In the genomic region with DNA sequence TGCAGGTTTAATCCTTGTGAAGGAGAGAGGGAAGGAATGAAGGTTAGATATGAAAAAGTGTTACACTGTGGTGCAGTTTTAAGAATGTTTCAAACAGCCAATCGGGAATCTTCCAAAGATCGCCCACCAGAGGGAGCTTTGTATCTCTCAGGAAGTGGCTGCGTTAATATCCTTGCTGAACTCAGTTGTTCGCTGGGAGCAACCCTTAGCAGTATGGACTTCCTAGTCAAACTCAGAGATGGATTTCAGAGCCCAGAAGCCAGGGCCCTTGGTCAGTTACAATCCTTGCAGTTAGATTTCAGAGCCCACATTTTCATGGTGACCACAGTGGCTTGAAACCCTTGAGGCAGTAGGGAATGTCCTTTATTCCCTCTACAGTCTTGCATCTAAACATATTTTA, we compare ENCODE assay signal across 8 cellular contexts.
DNase-seq lines count a peak whose midpoint lies in the region; ATAC-seq and TF ChIP-seq lines count a peak whose summit lies in the region.

No MANE protein-coding gene starts in this region.

- H3K9me3 ChIP-seq in AG04450 (ENCODE audit: control insufficient read depth, insufficient read depth, low read length): no peaks in the 10 kb centered on the region

- peak; percentile 60 for TF ChIP-seq CTCF in AG04450 (IDR thresholded peaks at IDR 0.05; ENCODE audit: low read depth, low read length)
- no peak for TF ChIP-seq CTCF in cardiac fibroblast (IDR thresholded peaks at IDR 0.05; ENCODE audit: low read depth, low read length)

- H3K27me3 ChIP-seq in AG04450 (ENCODE audit: control insufficient read depth, insufficient read depth, low read length): no peaks in the 10 kb centered on the region

- H3K4me3 ChIP-seq in AG04450 (ENCODE audit: low read depth, low read length) (no peak overlapping the region), cardiac fibroblast (replicated peaks in 1 of 2; ENCODE audit: low read depth in 2 of 2, low read length in 2 of 2) (no peak overlapping the region)

- H3K27ac ChIP-seq in AG04450 (ENCODE audit: low read depth, low read length): no peak overlapping the region

- peaks cover 6% of the 10 kb centered on the region in 2 donors for H3K9me3 Mint-ChIP-seq in activated naive CD4-positive, alpha-beta T cell treated with anti-CD3 and anti-CD28 coated beads, Interleukin-2, amount 50 U/mL, for 72 hours

- CTCF ChIA-PET in AG04450 (lab: Charles Lee): interaction anchor here (0.9 to 2.7 kb wide), 9 partner anchors 8 to 474 kb away, joined by 3 to 14 read pairs (median 4); no protein-coding TSS in a partner anchor

- DNase-seq in AG04450 (ENCODE audit: low read depth, low spot score): peak; percentile 3
- DNase-seq in NCI-H524 (lab: John Stamatoyannopoulos, UW): peak; percentile 26 to 75
- DNase-seq in cardiac fibroblast (ENCODE audit: low read depth in 2 of 2): peak; percentile 19 to 38
- peak; percentile 10 to 67 for DNase-seq in lung microvascular endothelial cell (ENCODE audit: low read depth in 2 of 2)
- no peak for DNase-seq in NCI-H1436 treated with DMSO at 0.1 percent for 48 hours (lab: John Stamatoyannopoulos, UW)
- DNase-seq in activated naive CD4-positive, alpha-beta T cell treated with anti-CD3 and anti-CD28 coated beads, Interleukin-2, amount 50 U/mL, for 72 hours (ENCODE audit: low spot score in 2 of 2): no peak

- POLR2A ChIA-PET in AG04450 (lab: Yijun Ruan, JAX): no interaction called here

- ATAC-seq in GM19023 (IDR thresholded peaks at IDR 0.05; ENCODE audit: unreplicated experiment) (peak; percentile 57), HG02763 (IDR thresholded peaks at IDR 0.05; ENCODE audit: unreplicated experiment) (no peak)
- ATAC-seq in activated naive CD4-positive, alpha-beta T cell treated with anti-CD3 and anti-CD28 coated beads, Interleukin-2, amount 50 U/mL, for 72 hours: no peak

- H3K27ac Mint-ChIP-seq in activated naive CD4-positive, alpha-beta T cell treated with anti-CD3 and anti-CD28 coated beads, Interleukin-2, amount 50 U/mL, for 72 hours: no peak overlapping the region

- H3K36me3 Mint-ChIP-seq in activated naive CD4-positive, alpha-beta T cell treated with anti-CD3 and anti-CD28 coated beads, Interleukin-2, amount 50 U/mL, for 72 hours: no peaks in the 10 kb centered on the region

Comparison
In these comparisons a context has a peak if more than half of its experiments do, and no peak if none do; other contexts are left out.
1. DNase-seq: peak in AG04450 (single experiment), NCI-H524 (2 of 2), cardiac fibroblast (2 of 2) and lung microvascular endothelial cell (2 of 2); none in NCI-H1436 treated with DMSO at 0.1 percent for 48 hours (single experiment) and activated naive CD4-positive, alpha-beta T cell treated with anti-CD3 and anti-CD28 coated beads, Interleukin-2, amount 50 U/mL, for 72 hours (0 of 2).